In genomic region chr20:47360207-47360488, GRCh38 we compare ENCODE assay signal across 8 cellular contexts. TPM values are rescaled to one million over a fixed set of nuclear protein-coding genes. Genes with fewer than 3 reads are reported as not detected.
A peak's percentile ranks its signal among the peaks of the same experiment; 100 is the strongest.
DNase-seq lines count a peak whose midpoint lies in the region; ATAC-seq and FAIRE-seq lines count a peak whose summit lies in the region.

No MANE protein-coding gene starts in this region.

- ATAC-seq in HG02759 (IDR thresholded peaks at IDR 0.05; ENCODE audit: unreplicated experiment) (no peak), GM21825 (IDR thresholded peaks at IDR 0.05; ENCODE audit: unreplicated experiment) (no peak)

- H3K27ac ChIP-seq in trophoblast cell (ENCODE audit: low read depth, low read length) = peak overlapping the region; percentile 100

- no peaks in the 10 kb centered on the region for H3K27me3 ChIP-seq in trophoblast cell (ENCODE audit: insufficient read depth, low read length)

- H3K79me1 ChIP-seq in trophoblast cell (ENCODE audit: low read length) = peaks cover 62% of the 10 kb centered on the region

- H2AFZ ChIP-seq in trophoblast cell (ENCODE audit: insufficient read depth, low read length, poor library complexity) = peak overlapping the region; percentile 20

- peak overlapping the region; percentile 46 for H3K4ac ChIP-seq in trophoblast cell (ENCODE audit: low read depth, low read length)

- peak overlapping the region; percentile 96 for H4K91ac ChIP-seq in trophoblast cell (ENCODE audit: low read depth, low read length)

- H3K36me3 ChIP-seq in trophoblast cell (ENCODE audit: control insufficient read depth in 1 of 2, insufficient read depth in 2 of 2, low read length in 2 of 2) = no peaks in the 10 kb centered on the region

- H3K4me3 ChIP-seq in GM08714 (ENCODE audit: low read length) (peak overlapping the region; percentile 8; the same call in 1 of the 2 replicates), trophoblast cell (ENCODE audit: low read depth, low read length) (no peak overlapping the region)

- H3K23ac ChIP-seq in trophoblast cell (ENCODE audit: low read length) = no peak overlapping the region

- no CpG with 5 or more reads among the region's 3 CpGs for WGBS in trophoblast cell (ENCODE audit: extremely low coverage, insufficient coverage, insufficient read length)

- no peak overlapping the region for H3K4me2 ChIP-seq in trophoblast cell (ENCODE audit: low read length)

- H4K8ac ChIP-seq in trophoblast cell (ENCODE audit: low read depth, low read length) = peak overlapping the region; percentile 78

- H3K4me1 ChIP-seq in trophoblast cell (ENCODE audit: control insufficient read depth in 1 of 2, insufficient read depth in 2 of 2, low read length in 2 of 2) = peaks cover 35 to 50% of the 10 kb centered on the region in 2 experiments

- peak overlapping the region; percentile 82 for H3K18ac ChIP-seq in trophoblast cell (ENCODE audit: low read length)

- no peak for FAIRE-seq in GM19239 (lab: Jason Lieb, UNC)

- peak overlapping the region; percentile 97 for H2BK5ac ChIP-seq in trophoblast cell (ENCODE audit: low read depth, low read length, poor library complexity)

- H3K9me3 ChIP-seq in trophoblast cell (ENCODE audit: insufficient read depth, low read depth, low read length) = no peaks in the 10 kb centered on the region

- H2BK12ac ChIP-seq in trophoblast cell (ENCODE audit: low read length) = peak overlapping the region; percentile 99

- H3K9ac ChIP-seq in trophoblast cell (ENCODE audit: low read length) = no peak overlapping the region

- no peak overlapping the region for H4K12ac ChIP-seq in trophoblast cell (ENCODE audit: low read depth, low read length)

- peak overlapping the region; percentile 88 for H3K14ac ChIP-seq in trophoblast cell (ENCODE audit: low read length)

- H2BK120ac ChIP-seq in trophoblast cell (ENCODE audit: insufficient read depth, low read length, poor library complexity) = peak overlapping the region; percentile 100

- peak overlapping the region; percentile 72 for H2AK5ac ChIP-seq in trophoblast cell (ENCODE audit: low read length)

- H3K79me2 ChIP-seq in trophoblast cell (ENCODE audit: control insufficient read depth, insufficient read depth, low read length, poor library complexity) = peaks cover 32% of the 10 kb centered on the region

- peak; percentile 86 for DNase-seq in OCI-M1 (lab: John Stamatoyannopoulos, UW)
- peak; percentile 87 for DNase-seq in fibroblast of gingiva (ENCODE audit: low read depth)
- peak; percentile 84 to 96 for DNase-seq in trophoblast cell
- DNase-seq in cerebellum (ENCODE audit: low spot score) = no peak
- DNase-seq in GM19239 (ENCODE audit: insufficient read length, low spot score) = no peak

RNA-seq across cellular contexts. Expression of gene ZMYND8, which starts 3.6 kb away (rescaled TPM):
- 44.5 and 45.1 TPM in 2 replicates for polyA plus RNA-seq in trophoblast cell (2013)
- total RNA-seq in cerebellum = 39.7 TPM

Comparison
In these comparisons a context has a peak if more than half of its experiments do, and no peak if none do; other contexts are left out.
1. DNase-seq: peak in OCI-M1 (single experiment), fibroblast of gingiva (single experiment) and trophoblast cell (2 of 2); none in cerebellum (single experiment) and GM19239 (single experiment).